Comparison of ENCODE assay signal across 20 cellular contexts in genomic region chr14:30345511-30345910, GRCh38.
"Had no signal": no experiment of that assay in that cellular context is flagged by ENCODE, and none has a peak within 500 bp of the region (broad histone marks: within the 10 kb centered on the region; RNA-seq: fewer than 3 reads in every experiment).

No MANE protein-coding gene starts in this region.

- H3K4me3 Mint-ChIP-seq: T-helper 17 cell had no signal

- ATAC-seq: T-helper 17 cell had no signal

- DNase-seq: IMR-90, Karpas-422, KG1, MG63, NCI-H1092, NCI-H1105 treated with DMSO at 0.1 percent for 48 hours, NCI-H1417 treated with DMSO at 0.1 percent for 48 hours, NCI-H146, NCI-H1694 treated with DMSO at 0.1 percent for 48 hours, NCI-H1930, NCI-H2081, NCI-H2227 treated with DMSO at 0.1 percent for 48 hours, NCI-H524, NCI-H774, Right ventricle myocardium superior, RPMI8226, SK-N-SH, SW 1271, T-helper 1 cell, T-helper 17 cell had no signal
